1 cellular context compared by ENCODE assay signal in the genomic region with DNA sequence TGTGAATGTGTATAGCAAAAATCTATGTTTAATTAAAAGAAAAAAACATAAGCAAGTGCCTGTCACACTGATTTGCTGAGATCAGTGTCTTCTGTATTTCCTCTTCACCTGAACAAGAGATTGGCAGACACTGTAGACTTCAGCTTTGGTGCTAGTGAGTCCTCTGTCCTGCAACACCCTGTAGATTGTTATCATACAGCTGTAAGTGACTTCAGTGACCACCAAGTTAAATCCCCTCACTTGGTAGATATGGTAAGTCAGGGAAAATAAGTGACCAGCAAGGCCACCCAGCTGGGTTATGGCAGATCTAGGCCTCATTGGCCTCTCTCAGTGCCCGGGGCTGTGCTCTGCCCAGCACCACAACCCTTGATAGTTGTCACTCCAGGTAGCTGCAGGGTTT.
TF ChIP-seq lines count a peak whose summit lies in the region.

No MANE protein-coding gene starts in this region.

TF ChIP-seq in liver, 16 proteins besides CTCF, POLR2A, EP300 and RAD21 (continued from another document):
- TF ChIP-seq, protein P1, sequence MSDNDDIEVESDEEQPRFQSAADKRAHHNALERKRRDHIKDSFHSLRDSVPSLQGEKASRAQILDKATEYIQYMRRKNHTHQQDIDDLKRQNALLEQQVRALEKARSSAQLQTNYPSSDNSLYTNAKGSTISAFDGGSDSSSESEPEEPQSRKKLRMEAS (IDR thresholded peaks at IDR 0.05), result no peak
- TF ChIP-seq FOXA2 (IDR thresholded peaks at IDR 0.05) (no peak), HNF4A (conservative IDR thresholded peaks at IDR 0.05) (no peak), FOXA1 (IDR thresholded peaks at IDR 0.05) (no peak), EGR1 (IDR thresholded peaks at IDR 0.05; ENCODE audit: low read depth in 2 of 2) (no peak), SP1 (IDR thresholded peaks at IDR 0.05) (no peak), RXRA (IDR thresholded peaks at IDR 0.05) (no peak), JUND (IDR thresholded peaks at IDR 0.05) (no peak), YY1 (IDR thresholded peaks at IDR 0.05) (no peak)
- TF ChIP-seq, protein P2, sequence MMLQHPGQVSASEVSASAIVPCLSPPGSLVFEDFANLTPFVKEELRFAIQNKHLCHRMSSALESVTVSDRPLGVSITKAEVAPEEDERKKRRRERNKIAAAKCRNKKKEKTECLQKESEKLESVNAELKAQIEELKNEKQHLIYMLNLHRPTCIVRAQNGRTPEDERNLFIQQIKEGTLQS (IDR thresholded peaks at IDR 0.05), result no peak
